Comparison of ENCODE assay signal across 15 cellular contexts in the genomic region with DNA sequence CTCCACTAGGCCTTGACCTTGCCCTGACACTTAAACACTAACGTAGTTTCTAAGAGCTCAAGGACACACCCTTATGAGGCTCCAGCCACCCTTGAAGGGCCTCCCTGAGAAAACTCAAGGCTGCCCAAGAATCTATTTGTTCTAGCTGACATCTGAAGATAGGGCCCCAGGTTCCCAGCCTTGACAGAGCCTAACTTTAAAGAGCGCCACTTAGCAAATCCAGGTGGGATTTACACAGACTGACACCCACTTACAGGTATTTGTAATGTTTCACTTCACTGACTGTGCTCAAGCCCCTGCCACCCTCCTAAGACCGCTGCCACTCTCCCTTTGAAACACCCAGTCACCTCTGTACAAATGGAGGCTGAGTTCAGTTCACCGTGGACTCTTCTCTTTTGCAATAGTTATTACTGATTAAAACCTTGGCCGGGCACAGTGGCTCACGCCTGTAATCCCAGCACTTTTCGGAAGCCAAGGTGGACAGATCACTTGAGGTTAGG.
"Had no signal": no experiment of that assay in that cellular context is flagged by ENCODE, and none has a peak within 500 bp of the region (broad histone marks: within the 10 kb centered on the region; RNA-seq: fewer than 3 reads in every experiment).

No MANE protein-coding gene starts in this region.

- H3K9me3 Mint-ChIP-seq: activated CD8-positive, alpha-beta T cell treated with anti-CD3 and anti-CD28 coated beads for 36 hours; activated naive CD8-positive, alpha-beta T cell treated with anti-CD3 and anti-CD28 coated beads, Interleukin-2, amount 50 U/mL, for 24 hours; effector memory CD8-positive, alpha-beta T cell; T-helper 2 cell treated with Interferon-gamma antibody and Interleukin-4, amounts not matched to agents 5 μg/mL and 100 μg/mL, for 36 hours had no signal

- H3K27me3 Mint-ChIP-seq: activated CD8-positive, alpha-beta T cell treated with anti-CD3 and anti-CD28 coated beads for 36 hours; activated naive CD8-positive, alpha-beta T cell treated with anti-CD3 and anti-CD28 coated beads, Interleukin-2, amount 50 U/mL, for 24 hours had no signal

- H3K27ac Mint-ChIP-seq: activated CD8-positive, alpha-beta T cell treated with anti-CD3 and anti-CD28 coated beads for 36 hours; activated naive CD8-positive, alpha-beta T cell treated with anti-CD3 and anti-CD28 coated beads, Interleukin-2, amount 50 U/mL, for 24 hours; effector memory CD8-positive, alpha-beta T cell; T-helper 2 cell treated with Interferon-gamma antibody and Interleukin-4, amounts not matched to agents 5 μg/mL and 100 μg/mL, for 36 hours had no signal

- ATAC-seq: activated CD8-positive, alpha-beta T cell treated with anti-CD3 and anti-CD28 coated beads for 36 hours; activated naive CD8-positive, alpha-beta T cell treated with anti-CD3 and anti-CD28 coated beads, Interleukin-2, amount 50 U/mL, for 24 hours; effector memory CD8-positive, alpha-beta T cell had no signal

- H3K36me3 ChIP-seq: right atrium auricular region, SJCRH30, transverse colon had no signal

- DNase-seq: activated CD4-positive, alpha-beta T cell treated with anti-CD3 and anti-CD28 coated beads for 4 hours; activated CD8-positive, alpha-beta memory T cell treated with anti-CD3 and anti-CD28 coated beads, Interleukin-2, amount 50 U/mL, for 4 hours; activated CD8-positive, alpha-beta T cell treated with anti-CD3 and anti-CD28 coated beads for 36 hours; activated naive CD8-positive, alpha-beta T cell treated with anti-CD3 and anti-CD28 coated beads, Interleukin-2, amount 50 U/mL, for 24 hours; effector memory CD8-positive, alpha-beta T cell; mesenchymal stem cell; posterior cingulate gyrus; SJCRH30; small intestine; transverse colon had no signal

- H3K4me1 ChIP-seq: right atrium auricular region had no signal

- H3K4me3 Mint-ChIP-seq: activated CD8-positive, alpha-beta T cell treated with anti-CD3 and anti-CD28 coated beads for 36 hours; activated naive CD8-positive, alpha-beta T cell treated with anti-CD3 and anti-CD28 coated beads, Interleukin-2, amount 50 U/mL, for 24 hours; effector memory CD8-positive, alpha-beta T cell; neural crest cell; T-helper 2 cell treated with Interferon-gamma antibody and Interleukin-4, amounts not matched to agents 5 μg/mL and 100 μg/mL, for 36 hours had no signal

- H3K9me3 ChIP-seq: right atrium auricular region, SJCRH30, transverse colon had no signal

- H3K27me3 ChIP-seq: right atrium auricular region, SJCRH30, transverse colon had no signal

- H3K27ac ChIP-seq: epithelial cell of prostate, right atrium auricular region, SJCRH30, transverse colon, VCaP had no signal

- H3K4me3 ChIP-seq: right atrium auricular region, SJCRH30, transverse colon had no signal
